ENCODE assay signal across 1 cellular context in the genomic region with DNA sequence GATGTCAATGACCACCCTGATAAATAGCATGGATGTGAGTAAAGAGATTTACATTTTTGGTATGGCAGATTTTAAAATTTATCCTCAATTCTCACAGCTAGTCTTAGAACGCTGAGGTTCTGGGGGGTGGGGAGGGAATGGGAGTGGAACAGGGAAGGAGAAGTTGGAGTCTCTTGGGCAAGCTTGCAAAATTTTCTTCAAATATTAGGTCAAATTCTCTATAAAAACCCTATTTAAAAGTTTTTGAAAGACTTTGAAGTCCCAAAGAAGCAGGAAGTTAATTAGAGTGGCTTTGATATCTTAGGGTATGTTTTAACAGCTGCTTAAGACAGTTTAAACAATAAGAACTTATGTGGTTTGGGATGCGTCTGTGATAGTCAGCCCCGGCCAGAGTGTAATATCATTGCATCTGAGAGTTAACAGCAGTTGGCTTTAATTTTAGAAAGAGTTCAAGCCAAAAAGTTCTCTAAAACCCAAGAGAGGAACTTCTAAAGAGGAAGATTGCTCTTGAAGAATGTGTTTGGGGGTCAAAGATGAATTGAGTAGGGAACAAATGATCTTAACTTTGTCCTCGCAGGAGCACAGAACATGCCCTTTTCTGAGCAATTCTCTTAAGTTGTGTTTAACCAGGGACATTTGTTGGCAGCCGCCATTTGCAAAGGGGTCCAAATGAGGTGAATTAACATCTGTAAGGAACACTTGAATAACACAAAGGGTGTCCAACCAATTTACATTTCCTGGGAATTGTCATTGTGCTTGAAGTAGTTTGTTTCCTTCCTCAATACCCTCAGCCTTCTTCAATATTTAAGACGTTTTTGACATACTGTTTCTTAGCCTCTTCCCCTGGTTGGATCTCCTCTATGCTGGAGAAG.
TF ChIP-seq lines count a peak whose summit lies in the region.

No MANE protein-coding gene starts in this region.

TF ChIP-seq in HepG2, 621 proteins besides CTCF, POLR2A, EP300 and RAD21 (continued from another document):
- TF ChIP-seq ZNF749 (CRISPR knock-in tag; IDR thresholded peaks at IDR 0.05; ENCODE audit: borderline replicate concordance), result no peak
- TF ChIP-seq, protein P1, sequence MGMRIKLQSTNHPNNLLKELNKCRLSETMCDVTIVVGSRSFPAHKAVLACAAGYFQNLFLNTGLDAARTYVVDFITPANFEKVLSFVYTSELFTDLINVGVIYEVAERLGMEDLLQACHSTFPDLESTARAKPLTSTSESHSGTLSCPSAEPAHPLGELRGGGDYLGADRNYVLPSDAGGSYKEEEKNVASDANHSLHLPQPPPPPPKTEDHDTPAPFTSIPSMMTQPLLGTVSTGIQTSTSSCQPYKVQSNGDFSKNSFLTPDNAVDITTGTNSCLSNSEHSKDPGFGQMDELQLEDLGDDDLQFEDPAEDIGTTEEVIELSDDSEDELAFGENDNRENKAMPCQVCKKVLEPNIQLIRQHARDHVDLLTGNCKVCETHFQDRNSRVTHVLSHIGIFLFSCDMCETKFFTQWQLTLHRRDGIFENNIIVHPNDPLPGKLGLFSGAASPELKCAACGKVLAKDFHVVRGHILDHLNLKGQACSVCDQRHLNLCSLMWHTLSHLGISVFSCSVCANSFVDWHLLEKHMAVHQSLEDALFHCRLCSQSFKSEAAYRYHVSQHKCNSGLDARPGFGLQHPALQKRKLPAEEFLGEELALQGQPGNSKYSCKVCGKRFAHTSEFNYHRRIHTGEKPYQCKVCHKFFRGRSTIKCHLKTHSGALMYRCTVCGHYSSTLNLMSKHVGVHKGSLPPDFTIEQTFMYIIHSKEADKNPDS (CRISPR knock-in tag; IDR thresholded peaks at IDR 0.05), result no peak
- no peak for TF ChIP-seq ZNF441 (CRISPR knock-in tag; IDR thresholded peaks at IDR 0.05; ENCODE audit: borderline replicate concordance)
- TF ChIP-seq TGIF2 (CRISPR knock-in tag; IDR thresholded peaks at IDR 0.05), result no peak
- TF ChIP-seq ZNF138 (CRISPR knock-in tag; IDR thresholded peaks at IDR 0.05; ENCODE audit: low read depth), result no peak
- TF ChIP-seq, protein P2, sequence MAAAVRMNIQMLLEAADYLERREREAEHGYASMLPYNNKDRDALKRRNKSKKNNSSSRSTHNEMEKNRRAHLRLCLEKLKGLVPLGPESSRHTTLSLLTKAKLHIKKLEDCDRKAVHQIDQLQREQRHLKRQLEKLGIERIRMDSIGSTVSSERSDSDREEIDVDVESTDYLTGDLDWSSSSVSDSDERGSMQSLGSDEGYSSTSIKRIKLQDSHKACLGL (CRISPR knock-in tag; IDR thresholded peaks at IDR 0.05), result no peak
- no peak for TF ChIP-seq SP5 (CRISPR knock-in tag; IDR thresholded peaks at IDR 0.05; ENCODE audit: borderline replicate concordance, low read depth)
- no peak for TF ChIP-seq MXD4 (CRISPR knock-in tag; IDR thresholded peaks at IDR 0.05)
